ENCODE assay signal across 8 cellular contexts in the genomic region with DNA sequence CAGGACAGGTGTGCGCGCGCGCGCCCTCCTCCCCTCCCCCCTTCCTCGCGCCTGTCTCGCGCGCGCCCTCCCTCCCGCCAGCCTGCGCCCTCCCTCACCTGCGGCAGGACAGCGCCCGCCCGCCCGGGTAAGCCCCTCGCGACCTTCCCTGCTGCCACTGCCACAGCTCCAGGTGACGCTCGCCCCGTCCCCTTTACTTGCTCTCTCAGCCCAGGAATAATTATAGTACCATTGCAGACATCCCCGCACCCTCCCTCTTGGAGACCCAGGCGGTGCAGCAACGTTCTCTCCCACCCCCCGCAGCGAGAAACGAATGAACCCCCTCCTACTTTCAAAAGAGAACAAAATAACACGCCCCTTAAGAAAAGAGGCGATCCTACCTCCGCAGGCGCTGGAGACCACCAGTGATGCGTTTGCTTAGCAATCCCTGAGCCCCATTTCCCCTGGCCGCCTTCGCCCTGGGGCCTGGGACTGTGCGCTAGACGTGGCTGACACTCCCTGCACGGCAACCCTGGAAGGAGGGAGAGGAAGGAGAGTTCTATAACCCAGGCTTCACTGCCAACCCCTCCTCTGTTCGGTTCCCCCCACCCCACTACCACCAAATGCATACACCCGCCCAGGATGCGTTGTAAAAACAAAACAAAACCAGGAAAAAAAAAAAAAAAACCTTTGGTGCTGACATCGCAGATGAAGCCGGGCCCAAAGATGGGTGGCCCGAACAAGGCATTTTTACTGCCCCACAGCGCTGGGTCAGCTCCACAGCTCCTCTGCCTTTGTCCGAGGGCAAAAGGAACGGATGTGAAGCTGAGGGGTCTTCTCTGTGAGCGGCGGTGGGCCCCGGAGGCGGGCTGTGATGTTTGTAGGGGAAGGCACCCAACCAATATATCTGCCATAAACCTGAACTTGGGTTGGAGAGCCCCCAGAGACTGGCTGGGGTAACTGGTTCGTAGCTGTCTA. TPM values are rescaled to one million over a fixed set of nuclear protein-coding genes. Genes with fewer than 3 reads are reported as not detected.
DNase-seq lines count a peak whose midpoint lies in the region; TF ChIP-seq lines count a peak whose summit lies in the region.

No MANE protein-coding gene starts in this region.

- H4K20me1 ChIP-seq in GM23248 (ENCODE audit: insufficient read depth): peaks cover 4% of the 10 kb centered on the region; the same call in 1 of the 2 replicates

- H3K4me1 ChIP-seq in GM23248 (ENCODE audit: insufficient read depth): peaks cover 31% of the 10 kb centered on the region
- H3K4me1 ChIP-seq in mesendoderm (ENCODE audit: control insufficient read depth, low read depth, low read length): peaks cover 4% of the 10 kb centered on the region
- H3K4me1 ChIP-seq in transverse colon: peaks cover 15 to 45% (median 37%) of the 10 kb centered on the region in 4 donors

- H3K27ac Mint-ChIP-seq in T-helper 1 cell treated with Interleukin-12 subunit alpha and Interleukin-12 subunit beta and Interleukin-4 antibody, amounts not matched to agents 30 μg/mL and 1 μg/mL, for 36 hours: peak overlapping the region; percentile 92

- peak overlapping the region; percentile 86 for H2AFZ ChIP-seq in GM23248

- H3K9me2 ChIP-seq in GM23248 (ENCODE audit: insufficient read depth): no peaks in the 10 kb centered on the region

- in situ Hi-C loops in GM23248 (cut with MboI) (no loop called here), transverse colon (cut with MboI; ENCODE audit: low pct_ligation_motif_present in 1 of 4, low pct_unique_long_range_greater_than_20kb in 1 of 4, low sequenced_read_pairs in 3 of 4) (no loop called here)

- H3K4me2 ChIP-seq in GM23248 (ENCODE audit: unreplicated experiment) (peak overlapping the region; percentile 85), mesendoderm (ENCODE audit: low read length) (peak overlapping the region; percentile 74)

- H3K79me1 ChIP-seq in mesendoderm (ENCODE audit: low read length): no peaks in the 10 kb centered on the region

- intact Hi-C loops in transverse colon (cut with DNase I; ENCODE audit: low total_unique reads): loop anchor here (5.0 kb wide), 1 partner anchor 34 kb away; no protein-coding TSS in a partner anchor

- H3K9me3 ChIP-seq in GM23248 (ENCODE audit: low read depth) (no peaks in the 10 kb centered on the region), transverse colon (no peaks in the 10 kb centered on the region)

- H2BK120ac ChIP-seq in mesendoderm (ENCODE audit: low read depth, low read length): no peak overlapping the region

- DNase-seq in AG20443 (ENCODE audit: low spot score): peak; percentile 27
- peak; percentile 50 for DNase-seq in GM23248
- DNase-seq in coronary artery (ENCODE audit: low spot score): peak; percentile 74
- DNase-seq in mesendoderm: peak; percentile 49
- DNase-seq in transverse colon: peak; percentile 90
- no peak for DNase-seq in GF-D8 (lab: John Stamatoyannopoulos, UW)
- no peak for DNase-seq in Kasumi-1 (lab: John Stamatoyannopoulos, UW)

- no peak overlapping the region for H4K8ac ChIP-seq in mesendoderm (ENCODE audit: low read depth, low read length)

- H3K27me3 ChIP-seq in GM23248 (replicated peaks; ENCODE audit: insufficient read depth) (no peaks in the 10 kb centered on the region), mesendoderm (ENCODE audit: insufficient read depth, low read length, poor library complexity) (peaks cover 31% of the 10 kb centered on the region), transverse colon (peaks cover 5% of the 10 kb centered on the region)

- H3K79me2 ChIP-seq in GM23248 (ENCODE audit: insufficient read depth) (peaks cover 52% of the 10 kb centered on the region), mesendoderm (ENCODE audit: control insufficient read depth, insufficient read depth, low read length) (no peaks in the 10 kb centered on the region)

- H3K4me3 ChIP-seq in GM23248: peak overlapping the region; percentile 84
- peak overlapping the region; percentile 94 for H3K4me3 ChIP-seq in coronary artery
- H3K4me3 ChIP-seq in mesendoderm (ENCODE audit: low read length): peak overlapping the region; percentile 0
- peak overlapping the region; percentile 71 to 81 (median 76) for H3K4me3 ChIP-seq in transverse colon

- peak overlapping the region; percentile 93 for H3K56ac ChIP-seq in mesendoderm (ENCODE audit: low read length)

- 6 to 12% methylated on average over 31 to 50 of the region's 53 CpGs for WGBS in GM23248 (ENCODE audit: low coverage in 1 of 2, low lambda C conversion rate in 2 of 2, missing lambda C conversion rate in 2 of 2), 2 experiments
- WGBS in mesendoderm (ENCODE audit: extremely low coverage, insufficient coverage, low lambda C conversion rate): no CpG with 5 or more reads among the region's 53 CpGs
- 2 to 3% methylated on average over 25 to 44 of the region's 53 CpGs for WGBS in transverse colon (ENCODE audit: low coverage in 1 of 2), 2 donors

- no peak overlapping the region for H3K4ac ChIP-seq in mesendoderm (ENCODE audit: low read depth, low read length)

- no peak overlapping the region for H2BK5ac ChIP-seq in mesendoderm (ENCODE audit: low read length)

- no peak overlapping the region for H4K5ac ChIP-seq in mesendoderm (ENCODE audit: low read length)

- H3F3A ChIP-seq in GM23248 (ENCODE audit: insufficient read depth): peaks cover 39% of the 10 kb centered on the region

- H3K4me1 Mint-ChIP-seq in T-helper 1 cell treated with Interleukin-12 subunit alpha and Interleukin-12 subunit beta and Interleukin-4 antibody, amounts not matched to agents 30 μg/mL and 1 μg/mL, for 36 hours (ENCODE audit: low read depth): peaks cover 36% of the 10 kb centered on the region

- peaks cover 4% of the 10 kb centered on the region for H3K36me3 Mint-ChIP-seq in T-helper 1 cell treated with Interleukin-12 subunit alpha and Interleukin-12 subunit beta and Interleukin-4 antibody, amounts not matched to agents 30 μg/mL and 1 μg/mL, for 36 hours (ENCODE audit: low read depth)

- H3K9me3 Mint-ChIP-seq in T-helper 1 cell treated with Interleukin-12 subunit alpha and Interleukin-12 subunit beta and Interleukin-4 antibody, amounts not matched to agents 30 μg/mL and 1 μg/mL, for 36 hours: no peaks in the 10 kb centered on the region

- H2BK15ac ChIP-seq in mesendoderm (replicated peaks; ENCODE audit: low read depth): no peak overlapping the region

- H3K27me3 Mint-ChIP-seq in T-helper 1 cell treated with Interleukin-12 subunit alpha and Interleukin-12 subunit beta and Interleukin-4 antibody, amounts not matched to agents 30 μg/mL and 1 μg/mL, for 36 hours (ENCODE audit: low read depth): peaks cover 80% of the 10 kb centered on the region

- H3K27ac ChIP-seq in GM23248 (peak overlapping the region; percentile 91), coronary artery (peak overlapping the region; percentile 84 to 97), mesendoderm (ENCODE audit: low read depth, low read length) (no peak overlapping the region), transverse colon (peak overlapping the region; percentile 96 to 97 (median 97))

- TF ChIP-seq CTCF in coronary artery (IDR thresholded peaks at IDR 0.05) (no peak), transverse colon (IDR thresholded peaks at IDR 0.05) (no peak)

- H3K4me3 Mint-ChIP-seq in T-helper 1 cell treated with Interleukin-12 subunit alpha and Interleukin-12 subunit beta and Interleukin-4 antibody, amounts not matched to agents 30 μg/mL and 1 μg/mL, for 36 hours: peak overlapping the region; percentile 87

- H3K18ac ChIP-seq in mesendoderm (ENCODE audit: low read length): no peak overlapping the region

- no peak for TF ChIP-seq EP300 in transverse colon (IDR thresholded peaks at IDR 0.05; ENCODE audit: low read depth)

- no peak overlapping the region for H2AK5ac ChIP-seq in mesendoderm (ENCODE audit: low read length)

- no peak for TF ChIP-seq POLR2A in transverse colon (IDR thresholded peaks at IDR 0.05)

- H3K23ac ChIP-seq in mesendoderm (ENCODE audit: low read length): no peak overlapping the region

- H3K9ac ChIP-seq in GM23248 (peak overlapping the region; percentile 93), mesendoderm (ENCODE audit: low read length) (peak overlapping the region; percentile 7)

- H3K36me3 ChIP-seq in GM23248 (ENCODE audit: low read depth): no peaks in the 10 kb centered on the region
- H3K36me3 ChIP-seq in mesendoderm (ENCODE audit: control insufficient read depth, insufficient read depth, low read length): no peaks in the 10 kb centered on the region
- no peaks in the 10 kb centered on the region for H3K36me3 ChIP-seq in transverse colon

RNA-seq across cellular contexts. Expression of a gene that starts 5.5 kb away (rescaled TPM):
- 24.2 and 30.6 TPM in 2 replicates for total RNA-seq in GM23248 (2014; rRNA removed; shearing (Covaris generic))
- 7.9 and 10.7 TPM in 2 replicates for polyA plus RNA-seq in GM23248 (2016; fragmentation: Nextera tagmentation; extraction: Ambion mirVana)
- 0.86 TPM for polyA plus RNA-seq in mesendoderm (2013, experiment 1 of 2)
- 0.77 TPM for polyA plus RNA-seq in mesendoderm (2013, experiment 2 of 2)
- total RNA-seq in transverse colon: 10 to 100 TPM in 3 of 4 donors, 1 to 10 TPM in 1; 7.4 to 34.6 (median 18.8) TPM

RNA-seq across cellular contexts. Expression of a gene that starts 17.4 kb away (rescaled TPM):
- total RNA-seq in GM23248 (2014; rRNA removed; shearing (Covaris generic)): 13.0 and 16.3 TPM in 2 replicates
- polyA plus RNA-seq in GM23248 (2016; fragmentation: Nextera tagmentation; extraction: Ambion mirVana): 3.4 and 3.5 TPM in 2 replicates
- polyA plus RNA-seq in mesendoderm (2013, experiment 1 of 2): 0.04 TPM
- 0.04 TPM for polyA plus RNA-seq in mesendoderm (2013, experiment 2 of 2)
- 10 to 100 TPM; 12.8 to 22.4 (median 20.5) TPM for total RNA-seq in transverse colon

Comparison
In these comparisons a context has a peak if more than half of its experiments do, and no peak if none do; other contexts are left out.
1. DNase-seq: peak in AG20443 (single experiment), GM23248 (single experiment), coronary artery (single experiment), mesendoderm (single experiment) and transverse colon (single experiment); none in GF-D8 (single experiment) and Kasumi-1 (0 of 2).
2. H3K4me3 ChIP-seq: peak in every context shown above with its lines; median percentile 94 in coronary artery; 84 in GM23248; 76 in transverse colon; 0 in mesendoderm.